8 cellular contexts compared by ENCODE assay signal in genomic region chr4:49150351-49151083, GRCh38.
DNase-seq lines count a peak whose midpoint lies in the region; ATAC-seq, FAIRE-seq and TF ChIP-seq lines count a peak whose summit lies in the region.
"Not testable (repeated sequence)": the region's sequence is repeated elsewhere in the genome, so short reads cannot be mapped to it uniquely, and the experiment has no call there.

No MANE protein-coding gene starts in this region.

- H3K79me2 ChIP-seq in PC-3 (ENCODE audit: low read length); hepatocyte: not testable (repeated sequence)

- not testable (repeated sequence) for H3K27ac ChIP-seq in PC-3 (ENCODE audit: low read length); hepatocyte; liver (ENCODE audit: low read depth in 1 of 2, low read length in 2 of 2)

- not testable (repeated sequence) for H3K27ac Mint-ChIP-seq in natural killer cell treated with Interleukin-12 subunit alpha and Interleukin-12 subunit beta and Interleukin-15 and Interleukin-18, amount 100 ng/mL, for 72 hours

- POLR2A ChIA-PET in PC-3 (lab: Charles Lee; ENCODE audit: unreplicated experiment): not testable (repeated sequence)

- WGBS in hepatocyte (ENCODE audit: low lambda C conversion rate, missing lambda C conversion rate): 49% methylated on average over 10 of the region's 10 CpGs
- 48% methylated on average over 10 of the region's 10 CpGs for WGBS in liver

- ATAC-seq in GM18907 (IDR thresholded peaks at IDR 0.05; ENCODE audit: unreplicated experiment): peak; percentile 11
- 0 out of 2 replicates have a peak, but pooled peaks have one; percentile 17 for ATAC-seq in PC-3
- ATAC-seq in natural killer cell treated with Interleukin-12 subunit alpha and Interleukin-12 subunit beta and Interleukin-15 and Interleukin-18, amount 100 ng/mL, for 72 hours: peak; percentile 29 to 50

- not testable (repeated sequence) for H4K20me1 ChIP-seq in PC-3 (ENCODE audit: low read length); hepatocyte (ENCODE audit: insufficient read depth, poor library complexity, severe bottlenecking)

- H2AFZ ChIP-seq in PC-3 (ENCODE audit: low read length); hepatocyte: not testable (repeated sequence)

- not testable (repeated sequence) for H3K36me3 ChIP-seq in PC-3 (ENCODE audit: low read depth, low read length); bronchial epithelial cell (ENCODE audit: control insufficient read depth, insufficient read depth, low read length); hepatocyte (replicated peaks; ENCODE audit: insufficient read depth, low read depth); liver (ENCODE audit: control insufficient read depth in 4 of 4, insufficient read depth in 3 of 4, low read depth in 1 of 4, low read length in 3 of 4)

- H3K4me3 ChIP-seq in PC-3 (ENCODE audit: low read length); bronchial epithelial cell (ENCODE audit: low read depth, low read length); fibroblast of the aortic adventitia (ENCODE audit: low read depth, low read length); hepatocyte: not testable (repeated sequence)
- H3K4me3 ChIP-seq in liver (ENCODE audit: low read depth in 1 of 3, low read length in 3 of 3): peak overlapping the region in 2 of 3 donors; percentile 1 to 5

- not testable (repeated sequence) for FAIRE-seq in bronchial epithelial cell (lab: Jason Lieb, UNC)

- H3K4me2 ChIP-seq in PC-3 (ENCODE audit: low read length); hepatocyte: not testable (repeated sequence)

- not testable (repeated sequence) for DNase-seq in PC-3; natural killer cell treated with Interleukin-12 subunit alpha and Interleukin-12 subunit beta and Interleukin-15 and Interleukin-18, amount 100 ng/mL, for 72 hours (ENCODE audit: low spot score)
- DNase-seq in bronchial epithelial cell (ENCODE audit: low read depth) (peak; percentile 33), fibroblast of the aortic adventitia (ENCODE audit: low read depth) (peak; percentile 28), hepatocyte (ENCODE audit: low spot score) (peak; percentile 10), superior temporal gyrus (ENCODE audit: extremely low spot score) (peak; percentile 7)

- H3K4me1 Mint-ChIP-seq in natural killer cell treated with Interleukin-12 subunit alpha and Interleukin-12 subunit beta and Interleukin-15 and Interleukin-18, amount 100 ng/mL, for 72 hours (ENCODE audit: low read depth in 2 of 2): peaks cover 4 to 21% of the 10 kb centered on the region in 2 donors

- not testable (repeated sequence) for TF ChIP-seq RAD21 in liver (IDR thresholded peaks at IDR 0.05)

- H3K9me3 ChIP-seq in PC-3 (ENCODE audit: low read length) (peaks cover 53% of the 10 kb centered on the region), liver (ENCODE audit: control insufficient read depth in 4 of 4, low read length in 3 of 4) (peaks cover 25 to 96% (median 75%) of the 10 kb centered on the region in 4 donors)
- H3K9me3 ChIP-seq in hepatocyte (ENCODE audit: low read depth): not testable (repeated sequence)

- not testable (repeated sequence) for H3K4me3 Mint-ChIP-seq in natural killer cell treated with Interleukin-12 subunit alpha and Interleukin-12 subunit beta and Interleukin-15 and Interleukin-18, amount 100 ng/mL, for 72 hours

- not testable (repeated sequence) for BruUV-seq in PC-3 (replicated peaks; lab: Mats Ljungman, UMichigan)

- not testable (repeated sequence) for H3F3A ChIP-seq in PC-3 (ENCODE audit: low read length, unreplicated experiment)

- CTCF ChIA-PET in PC-3 (lab: Charles Lee): not testable (repeated sequence)

- H3K36me3 Mint-ChIP-seq in natural killer cell treated with Interleukin-12 subunit alpha and Interleukin-12 subunit beta and Interleukin-15 and Interleukin-18, amount 100 ng/mL, for 72 hours: peaks cover 68% of the 10 kb centered on the region

- H3K27me3 ChIP-seq in PC-3 (ENCODE audit: low read length); bronchial epithelial cell (ENCODE audit: control insufficient read depth, insufficient read depth, low read length); hepatocyte; liver (ENCODE audit: control insufficient read depth in 4 of 4, insufficient read depth in 4 of 4, low read length in 3 of 4): not testable (repeated sequence)

- H3K9me3 Mint-ChIP-seq in natural killer cell treated with Interleukin-12 subunit alpha and Interleukin-12 subunit beta and Interleukin-15 and Interleukin-18, amount 100 ng/mL, for 72 hours: peaks cover 71% of the 10 kb centered on the region

- H3K9me2 ChIP-seq in PC-3 (replicated peaks; ENCODE audit: low read length); hepatocyte (replicated peaks; ENCODE audit: insufficient read depth): not testable (repeated sequence)

- H3K4me1 ChIP-seq in PC-3 (ENCODE audit: insufficient read depth, low read length); hepatocyte (ENCODE audit: insufficient read depth); liver (ENCODE audit: control insufficient read depth in 4 of 4, insufficient read depth in 4 of 4, low read length in 3 of 4): not testable (repeated sequence)

- H3K9ac ChIP-seq in PC-3 (ENCODE audit: low read length); liver (ENCODE audit: low read depth in 1 of 2, low read length in 2 of 2): not testable (repeated sequence)

- intact Hi-C loops in PC-3 (cut with micrococcal nuclease): not testable (repeated sequence)

- TF ChIP-seq CTCF in PC-3 (conservative IDR thresholded peaks at IDR 0.05; ENCODE audit: low read depth, low read length); bronchial epithelial cell (IDR thresholded peaks at IDR 0.05; ENCODE audit: insufficient read depth, low read length, severe bottlenecking); fibroblast of the aortic adventitia (IDR thresholded peaks at IDR 0.05; ENCODE audit: insufficient read depth, low read length); hepatocyte (IDR thresholded peaks at IDR 0.05; ENCODE audit: poor library complexity); liver (IDR thresholded peaks at IDR 0.05; ENCODE audit: low read depth, low read length, missing input control): not testable (repeated sequence)

- H3K27me3 Mint-ChIP-seq in natural killer cell treated with Interleukin-12 subunit alpha and Interleukin-12 subunit beta and Interleukin-15 and Interleukin-18, amount 100 ng/mL, for 72 hours: not testable (repeated sequence)
